Comparison of ENCODE assay signal across 21 cellular contexts in the genomic region with DNA sequence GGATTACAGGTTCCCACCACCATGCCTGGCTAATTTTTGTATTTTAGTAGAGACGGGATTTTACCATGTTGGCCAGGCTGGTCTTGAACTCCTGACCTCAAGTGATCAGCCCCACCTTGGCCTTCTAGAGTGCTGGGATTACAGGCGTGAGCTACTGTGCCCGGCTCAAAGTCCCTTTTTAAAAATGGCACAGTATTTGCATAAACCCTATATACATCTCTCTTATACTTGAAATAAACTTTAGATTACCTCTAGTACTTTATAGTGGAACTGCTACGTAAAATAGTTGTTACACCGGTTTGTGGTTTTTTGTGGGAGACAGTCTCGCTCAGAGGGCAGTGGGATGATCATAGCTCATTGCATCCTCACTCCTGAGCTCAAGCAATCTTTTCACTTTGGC. TPM values are rescaled to one million over a fixed set of nuclear protein-coding genes. Genes with fewer than 3 reads are reported as not detected.
DNase-seq lines count a peak whose midpoint lies in the region; ATAC-seq, FAIRE-seq and TF ChIP-seq lines count a peak whose summit lies in the region.
"Had no signal": no experiment of that assay in that cellular context is flagged by ENCODE, and none has a peak within 500 bp of the region (broad histone marks: within the 10 kb centered on the region; RNA-seq: fewer than 3 reads in every experiment).

No MANE protein-coding gene starts in this region.

- H3K56ac ChIP-seq in mesendoderm (ENCODE audit: low read length), result no peak overlapping the region

- peaks cover 23% of the 10 kb centered on the region for H3K36me3 ChIP-seq in GM23338 (ENCODE audit: insufficient read depth)
- peaks cover 11 to 40% of the 10 kb centered on the region in 2 experiments for H3K36me3 ChIP-seq in GM12878 (ENCODE audit: control insufficient read depth in 2 of 2, insufficient read depth in 2 of 2, low read length in 1 of 2)
- H3K36me3 ChIP-seq in naive thymus-derived CD4-positive, alpha-beta T cell (ENCODE audit: control insufficient read depth in 2 of 3, insufficient read depth in 3 of 3, low read length in 3 of 3), result peaks cover 5 to 53% (median 14%) of the 10 kb centered on the region in 3 experiments
- peaks cover 13% of the 10 kb centered on the region for H3K36me3 ChIP-seq in mesendoderm (ENCODE audit: control insufficient read depth, insufficient read depth, low read length)

- CTCF ChIA-PET in GM12878 (lab: Yijun Ruan, JAX), result interaction anchor here (0.8 kb wide), 1 partner anchor 20 kb away, joined by 4 read pairs; no protein-coding TSS in a partner anchor
- CTCF ChIA-PET in naive thymus-derived CD4-positive, alpha-beta T cell (lab: Charles Lee), result no interaction called here

- H3K9ac ChIP-seq in GM12878 (ENCODE audit: control insufficient read depth, insufficient read depth, low read length) (no peak overlapping the region), mesendoderm (ENCODE audit: low read length) (no peak overlapping the region)

- no peak for TF ChIP-seq EP300 in GM12878 (IDR thresholded peaks at IDR 0.05; ENCODE audit: borderline replicate concordance in 1 of 2, control insufficient read depth in 1 of 2, low read depth in 2 of 2, low read length in 2 of 2)

- TF ChIP-seq CTCF in GM23338 (conservative IDR thresholded peaks at IDR 0.05; ENCODE audit: low read depth in 2 of 2) (no peak), GM12878 (IDR thresholded peaks at IDR 0.05 in 2 of 3, conservative IDR thresholded peaks at IDR 0.05 in 1 of 3; ENCODE audit: control insufficient read depth in 2 of 3, extremely low read depth in 1 of 3, insufficient read depth in 1 of 3, low read depth in 3 of 3, low read length in 3 of 3) (no peak)

- RAD21 ChIA-PET in GM12878 (lab: Charles Lee; ENCODE audit: unreplicated experiment), result interaction anchor here (0.6 kb wide), 1 partner anchor 30 kb away, joined by 3 read pairs; no protein-coding TSS in a partner anchor

- H3K4me2 ChIP-seq in GM23338 (no peak overlapping the region), GM12878 (ENCODE audit: control insufficient read depth, insufficient read depth) (no peak overlapping the region), mesendoderm (ENCODE audit: low read length) (no peak overlapping the region)

- SMC1A ChIA-PET in GM12878 (lab: Charles Lee; ENCODE audit: uncharacterized antibody, unreplicated experiment), result interaction anchor here (1.1 kb wide), 1 partner anchor 30 kb away, joined by 3 read pairs; no protein-coding TSS in a partner anchor

- H3K9me2 ChIP-seq in GM23338 (ENCODE audit: insufficient read depth), result no peaks in the 10 kb centered on the region

- H3K79me1 ChIP-seq in mesendoderm (ENCODE audit: low read length), result peaks cover 5% of the 10 kb centered on the region

- H3K4me1 ChIP-seq in GM23338 (ENCODE audit: insufficient read depth), result no peaks in the 10 kb centered on the region
- no peaks in the 10 kb centered on the region for H3K4me1 ChIP-seq in GM12878 (ENCODE audit: control insufficient read depth, insufficient read depth, low read length)
- no peaks in the 10 kb centered on the region for H3K4me1 ChIP-seq in naive thymus-derived CD4-positive, alpha-beta T cell (ENCODE audit: control insufficient read depth in 2 of 2, insufficient read depth in 2 of 2, low read length in 2 of 2)
- H3K4me1 ChIP-seq in mesendoderm (ENCODE audit: control insufficient read depth, low read depth, low read length), result no peaks in the 10 kb centered on the region

- H3K4me3 ChIP-seq in GM23338 (no peak overlapping the region), GM12878 (no peak overlapping the region), mesendoderm (ENCODE audit: low read length) (no peak overlapping the region)
- no peak overlapping the region for H3K4me3 ChIP-seq in naive thymus-derived CD4-positive, alpha-beta T cell (ENCODE audit: low read length)
- H3K4me3 ChIP-seq: HAP-1, SJSA1 had no signal

- no peak overlapping the region for H2BK120ac ChIP-seq in mesendoderm (ENCODE audit: low read depth, low read length)

- 81% methylated on average over 6 of the region's 6 CpGs for WGBS in GM12878 (ENCODE audit: insufficient coverage, insufficient replicate concordance, low lambda C conversion rate, missing lambda C conversion rate)
- WGBS in mesendoderm (ENCODE audit: extremely low coverage, insufficient coverage, low lambda C conversion rate), result no CpG with 5 or more reads among the region's 6 CpGs

- H3K27me3 ChIP-seq in GM23338 (ENCODE audit: insufficient read depth), result no peaks in the 10 kb centered on the region
- no peaks in the 10 kb centered on the region for H3K27me3 ChIP-seq in GM12878 (replicated peaks in 1 of 2; ENCODE audit: control insufficient read depth in 2 of 2, insufficient read depth in 2 of 2, low read length in 1 of 2)
- no peaks in the 10 kb centered on the region for H3K27me3 ChIP-seq in naive thymus-derived CD4-positive, alpha-beta T cell (ENCODE audit: control insufficient read depth in 2 of 2, insufficient read depth in 2 of 2, low read length in 2 of 2)
- H3K27me3 ChIP-seq in mesendoderm (ENCODE audit: insufficient read depth, low read length, poor library complexity), result no peaks in the 10 kb centered on the region
- H3K27me3 ChIP-seq: SJSA1 had no signal

- H3F3A ChIP-seq in GM23338 (replicated peaks; ENCODE audit: low read depth), result peaks cover 5% of the 10 kb centered on the region; the same call in 1 of the 2 replicates

- intact Hi-C loops in GM12878 (cut with micrococcal nuclease; ENCODE audit: unreplicated experiment), result no loop called here
- intact Hi-C loops in naive thymus-derived CD4-positive, alpha-beta T cell (cut with micrococcal nuclease), result no loop called here

- no peaks in the 10 kb centered on the region for H3K27me3 Mint-ChIP-seq in activated T-cell treated with anti-CD3 and anti-CD28 coated beads, Interleukin-2, amount 50 U/mL, for 72 hours (ENCODE audit: low read depth)
- H3K27me3 Mint-ChIP-seq in GM23338 (ENCODE audit: insufficient read depth, low read depth, poor library complexity), result peaks cover 3% of the 10 kb centered on the region
- no peaks in the 10 kb centered on the region for H3K27me3 Mint-ChIP-seq in naive thymus-derived CD4-positive, alpha-beta T cell
- H3K27me3 Mint-ChIP-seq: CD8-positive, alpha-beta memory T cell had no signal

- no peak overlapping the region for H3K18ac ChIP-seq in mesendoderm (ENCODE audit: low read length)

- no peak for DNase-seq in activated T-cell treated with anti-CD3 and anti-CD28 coated beads, Interleukin-2, amount 50 U/mL, for 72 hours
- DNase-seq in activated T-cell treated with anti-CD3 and anti-CD28 coated beads, Interleukin-2, amount 50 U/mL, for 48 hours, result no peak
- DNase-seq in GM23338 (ENCODE audit: low spot score) (no peak), GM12878 (ENCODE audit: low read depth, low spot score) (no peak), mesendoderm (no peak)
- DNase-seq in naive thymus-derived CD4-positive, alpha-beta T cell, result no peak
- DNase-seq: 8988T; C1 segment of cervical spinal cord; Calu3; CD8-positive, alpha-beta memory T cell; DMS153; IMR-90; NCI-H1694 treated with DMSO at 0.1 percent for 48 hours; NCI-H446 treated with DMSO at 0.1 percent for 48 hours; NCI-H526 treated with DMSO at 0.1 percent for 48 hours had no signal

- no peak overlapping the region for H4K5ac ChIP-seq in mesendoderm (ENCODE audit: low read length)

- peaks cover 4 to 26% of the 10 kb centered on the region in 2 donors for H3K36me3 Mint-ChIP-seq in activated T-cell treated with anti-CD3 and anti-CD28 coated beads, Interleukin-2, amount 50 U/mL, for 72 hours (ENCODE audit: insufficient read depth in 2 of 2)
- peaks cover 39% of the 10 kb centered on the region for H3K36me3 Mint-ChIP-seq in GM23338 (ENCODE audit: low read depth)
- H3K36me3 Mint-ChIP-seq in naive thymus-derived CD4-positive, alpha-beta T cell, result peaks cover 0 to 29% (median 10%) of the 10 kb centered on the region in 5 donors

- no peak overlapping the region for H2BK15ac ChIP-seq in mesendoderm (replicated peaks; ENCODE audit: low read depth)

- no peaks in the 10 kb centered on the region for H3K9me3 Mint-ChIP-seq in activated T-cell treated with anti-CD3 and anti-CD28 coated beads, Interleukin-2, amount 50 U/mL, for 72 hours
- no peaks in the 10 kb centered on the region for H3K9me3 Mint-ChIP-seq in GM23338
- H3K9me3 Mint-ChIP-seq in naive thymus-derived CD4-positive, alpha-beta T cell, result no peaks in the 10 kb centered on the region
- H3K9me3 Mint-ChIP-seq: CD8-positive, alpha-beta memory T cell had no signal

- H3K4ac ChIP-seq in mesendoderm (ENCODE audit: low read depth, low read length), result no peak overlapping the region

- BruUV-seq in GM12878 (replicated peaks; lab: Mats Ljungman, UMichigan), result no TSS peak

- no peak overlapping the region for H3K4me3 Mint-ChIP-seq in activated T-cell treated with anti-CD3 and anti-CD28 coated beads, Interleukin-2, amount 50 U/mL, for 72 hours
- H3K4me3 Mint-ChIP-seq in GM23338, result no peak overlapping the region
- H3K4me3 Mint-ChIP-seq in naive thymus-derived CD4-positive, alpha-beta T cell, result no peak overlapping the region
- H3K4me3 Mint-ChIP-seq: CD8-positive, alpha-beta memory T cell had no signal

- TF ChIP-seq POLR2A in GM12878 (IDR thresholded peaks at IDR 0.05; ENCODE audit: low read depth, low read length), result no peak

- no peak overlapping the region for H3K23ac ChIP-seq in mesendoderm (ENCODE audit: low read length)

- ATAC-seq in activated T-cell treated with anti-CD3 and anti-CD28 coated beads, Interleukin-2, amount 50 U/mL, for 72 hours (replicated peaks in 1 of 2), result no peak
- ATAC-seq in GM23338 (no peak), GM12878 (peak; percentile 15; the same call in 1 of the 3 replicates), HG02852 (IDR thresholded peaks at IDR 0.05; ENCODE audit: unreplicated experiment) (no peak)
- ATAC-seq in naive thymus-derived CD4-positive, alpha-beta T cell, result no peak
- ATAC-seq: Right ventricle myocardium inferior had no signal

- H3K9me3 ChIP-seq in GM12878 (replicated peaks; ENCODE audit: control insufficient read depth, insufficient read depth, low read length), result no peaks in the 10 kb centered on the region
- H3K9me3 ChIP-seq in naive thymus-derived CD4-positive, alpha-beta T cell (ENCODE audit: control insufficient read depth in 2 of 3, low read length in 3 of 3), result no peaks in the 10 kb centered on the region
- H3K9me3 ChIP-seq: HAP-1, SJSA1 had no signal

- no peak overlapping the region for H4K8ac ChIP-seq in mesendoderm (ENCODE audit: low read depth, low read length)

- in situ Hi-C loops in GM12878 (cut with MboI), result no loop called here

- POLR2A ChIA-PET in GM12878 (lab: Charles Lee), result no interaction called here
- POLR2A ChIA-PET in naive thymus-derived CD4-positive, alpha-beta T cell (lab: Charles Lee), result interaction anchor here (2.4 kb wide), 1 partner anchor 11 kb away, joined by 5 read pairs; no protein-coding TSS in a partner anchor

- H3K79me2 ChIP-seq in GM23338 (replicated peaks; ENCODE audit: insufficient read depth) (peaks cover 40% of the 10 kb centered on the region), GM12878 (ENCODE audit: control insufficient read depth, insufficient read depth, low read length) (no peaks in the 10 kb centered on the region; the same call in 1 of the 2 replicates), mesendoderm (ENCODE audit: control insufficient read depth, insufficient read depth, low read length) (no peaks in the 10 kb centered on the region)

- H2AFZ ChIP-seq in GM23338, result no peak overlapping the region
- H2AFZ ChIP-seq in GM12878 (ENCODE audit: control insufficient read depth, low read depth, low read length), result no peak overlapping the region

- H3K27ac ChIP-seq in GM23338 (ENCODE audit: low read depth), result peak overlapping the region; percentile 59; the same call in 1 of the 2 replicates
- H3K27ac ChIP-seq in GM12878 (ENCODE audit: control insufficient read depth, insufficient read depth), result no peak overlapping the region
- H3K27ac ChIP-seq in naive thymus-derived CD4-positive, alpha-beta T cell (ENCODE audit: low read depth, low read length), result no peak overlapping the region
- no peak overlapping the region for H3K27ac ChIP-seq in mesendoderm (ENCODE audit: low read depth, low read length)
- H3K27ac ChIP-seq: SJSA1 had no signal

- H2AK5ac ChIP-seq in mesendoderm (ENCODE audit: low read length), result no peak overlapping the region

- no peak for TF ChIP-seq RAD21 in GM12878 (IDR thresholded peaks at IDR 0.05; ENCODE audit: insufficient read depth, low read depth, low read length)

- peaks cover 6% of the 10 kb centered on the region for H3K4me1 Mint-ChIP-seq in activated T-cell treated with anti-CD3 and anti-CD28 coated beads, Interleukin-2, amount 50 U/mL, for 72 hours (ENCODE audit: low read depth)
- no peaks in the 10 kb centered on the region for H3K4me1 Mint-ChIP-seq in GM23338
- H3K4me1 Mint-ChIP-seq in naive thymus-derived CD4-positive, alpha-beta T cell, result peaks cover 0 to 23% (median 5%) of the 10 kb centered on the region in 7 donors

- FAIRE-seq in GM12878 (lab: Jason Lieb, UNC), result no peak
- FAIRE-seq: GM12892, HTR-8/SVneo had no signal

- H4K20me1 ChIP-seq in GM23338 (replicated peaks; ENCODE audit: insufficient read depth) (peaks cover 36% of the 10 kb centered on the region), GM12878 (ENCODE audit: control insufficient read depth, insufficient read depth) (no peaks in the 10 kb centered on the region; the same call in 1 of the 2 replicates)

- peak overlapping the region; percentile 57 for H3K27ac Mint-ChIP-seq in activated T-cell treated with anti-CD3 and anti-CD28 coated beads, Interleukin-2, amount 50 U/mL, for 72 hours
- no peak overlapping the region for H3K27ac Mint-ChIP-seq in GM23338
- peak overlapping the region in 5 of 9 donors; percentile 14 to 67 (median 51) for H3K27ac Mint-ChIP-seq in naive thymus-derived CD4-positive, alpha-beta T cell

- H2BK5ac ChIP-seq in mesendoderm (ENCODE audit: low read length), result no peak overlapping the region

RNA-seq across cellular contexts. Expression of a gene that starts 36.3 kb away (rescaled TPM):
- total RNA-seq in activated T-cell treated with anti-CD3 and anti-CD28 coated beads, Interleukin-2, amount 50 U/mL, for 72 hours, result 100 to 1,000 TPM; 190 to 194 TPM
- 231 and 234 TPM in 2 replicates for total RNA-seq in GM23338 (2014; rRNA removed; shearing (Covaris generic))
- polyA plus RNA-seq in GM23338 (2016; fragmentation: Nextera tagmentation; extraction: Ambion mirVana), result 108 and 113 TPM in 2 replicates
- total RNA-seq in GM12878 (2013; cell fraction: nucleolus; rRNA removed), result 347 and 367 TPM in 2 replicates
- 133 and 160 TPM in 2 replicates for total RNA-seq in GM12878 (2014; rRNA removed)
- total RNA-seq in GM12878 (2014; rRNA removed; fragmentation: Illumina TruSeq; extraction: Trizol), result 148 and 150 TPM in 2 replicates
- total RNA-seq in GM12878 (2021), result 134 and 140 TPM in 2 replicates
- polyA plus RNA-seq in GM12878 (2011; ENCODE audit: low read depth), result 130 TPM
- 277 and 293 TPM in 2 replicates for polyA plus RNA-seq in GM12878 (2011; rRNA removed)
- polyA plus RNA-seq in GM12878 (2011; cell fraction: cytosol; rRNA removed), result 195 and 230 TPM in 2 replicates
- 237 and 271 TPM in 2 replicates for polyA plus RNA-seq in GM12878 (2011; cell fraction: nucleus; rRNA removed)
- 158 and 177 TPM in 2 replicates for polyA plus RNA-seq in GM12878 (2012)
- polyA plus RNA-seq in GM12878 (2014; fragmentation: Illumina TruSeq; extraction: Trizol), result 189 and 196 TPM in 2 replicates
- 100 to 1,000 TPM in 1 of 2 experiments, 10 to 100 TPM in 1; 97.3 to 136 TPM for polyA plus RNA-seq in GM12878 (2014; fragmentation: Nextera tagmentation; extraction: Ambion mirVana)
- 120 and 155 TPM in 2 replicates for polyA plus RNA-seq in GM12878 (2014; rRNA removed)
- 100 to 1,000 TPM; 113 to 125 TPM for polyA plus RNA-seq in GM12878 (2016; fragmentation: Nextera tagmentation; extraction: Ambion mirVana)
- 190 and 206 TPM in 2 replicates for polyA minus RNA-seq in GM12878 (2011; rRNA and poly(A)+ RNA removed)
- polyA minus RNA-seq in GM12878 (2011; cell fraction: cytosol; rRNA and poly(A)+ RNA removed), result 44.1 and 49.4 TPM in 2 replicates
- 53.4 and 67.3 TPM in 2 replicates for polyA minus RNA-seq in GM12878 (2011; cell fraction: nucleus; rRNA and poly(A)+ RNA removed)
- total RNA-seq in naive thymus-derived CD4-positive, alpha-beta T cell, result 100 to 1,000 TPM; 176 to 303 (median 286) TPM
- 100 to 1,000 TPM; 130 to 231 TPM for polyA plus RNA-seq in naive thymus-derived CD4-positive, alpha-beta T cell
- 99.3 TPM for polyA plus RNA-seq in mesendoderm (2013, experiment 1 of 2)
- 99.2 TPM for polyA plus RNA-seq in mesendoderm (2013, experiment 2 of 2)

RNA-seq across cellular contexts. Expression of a gene that starts 47.6 kb away (rescaled TPM):
- 10 to 100 TPM; 12.7 to 15.4 TPM for total RNA-seq in activated T-cell treated with anti-CD3 and anti-CD28 coated beads, Interleukin-2, amount 50 U/mL, for 72 hours
- total RNA-seq in GM23338 (2014; rRNA removed; shearing (Covaris generic)), result 14.8 and 20.6 TPM in 2 replicates
- polyA plus RNA-seq in GM23338 (2016; fragmentation: Nextera tagmentation; extraction: Ambion mirVana) (9.5 and 13.3 TPM in 2 replicates), GM12878 (2011; rRNA removed) (6.5 and 7.5 TPM in 2 replicates), GM12878 (2014; fragmentation: Illumina TruSeq; extraction: Trizol) (3.8 and 5.4 TPM in 2 replicates), GM12878 (2014; fragmentation: Nextera tagmentation; extraction: Ambion mirVana) (1 to 10 TPM in 1 of 2 experiments, under 1 TPM in 1; 0.82 to 2.0 TPM), GM12878 (2014; rRNA removed) (5.6 and 8.9 TPM in 2 replicates), GM12878 (2016; fragmentation: Nextera tagmentation; extraction: Ambion mirVana) (1 to 10 TPM; 6.6 to 9.9 TPM)
- 10.0 and 10.3 TPM in 2 replicates for total RNA-seq in GM12878 (2013; cell fraction: nucleolus; rRNA removed)
- total RNA-seq in GM12878 (2014; rRNA removed) (4.5 and 6.9 TPM in 2 replicates), GM12878 (2014; rRNA removed; fragmentation: Illumina TruSeq; extraction: Trizol) (3.9 and 6.0 TPM in 2 replicates), GM12878 (2021) (7.2 and 7.9 TPM in 2 replicates)
- polyA plus RNA-seq in GM12878 (2011; ENCODE audit: low read depth), result 6.8 TPM
- 7.2 and 7.5 TPM in 2 replicates for polyA plus RNA-seq in GM12878 (2011; cell fraction: cytosol; rRNA removed)
- polyA plus RNA-seq in GM12878 (2011; cell fraction: nucleus; rRNA removed), result 10.5 and 11.7 TPM in 2 replicates
- polyA plus RNA-seq in GM12878 (2012), result 9.6 and 12.2 TPM in 2 replicates
- polyA minus RNA-seq in GM12878 (2011; rRNA and poly(A)+ RNA removed), result 4.8 and 8.2 TPM in 2 replicates
- polyA minus RNA-seq in GM12878 (2011; cell fraction: cytosol; rRNA and poly(A)+ RNA removed), result 2.1 and 6.2 TPM in 2 replicates
- 5.6 and 8.8 TPM in 2 replicates for polyA minus RNA-seq in GM12878 (2011; cell fraction: nucleus; rRNA and poly(A)+ RNA removed)
- total RNA-seq in naive thymus-derived CD4-positive, alpha-beta T cell, result 10 to 100 TPM in 2 of 5 experiments, 1 to 10 TPM in 3; 2.6 to 13.3 (median 7.0) TPM
- 1 to 10 TPM; 3.0 to 8.6 TPM for polyA plus RNA-seq in naive thymus-derived CD4-positive, alpha-beta T cell
- polyA plus RNA-seq in mesendoderm (2013, experiment 1 of 2), result 7.0 TPM
- polyA plus RNA-seq in mesendoderm (2013, experiment 2 of 2), result 7.3 TPM
